Comparison of ENCODE assay signal across 8 cellular contexts in genomic region chr6:80742481-80742880, GRCh38.
DNase-seq lines count a peak whose midpoint lies in the region; ATAC-seq, FAIRE-seq and TF ChIP-seq lines count a peak whose summit lies in the region.

No MANE protein-coding gene starts in this region.

- H3K9ac ChIP-seq in kidney (ENCODE audit: low read length in 2 of 2) = no peak overlapping the region

- no peak for FAIRE-seq in kidney (lab: Jason Lieb, UNC)

- H3K9me3 ChIP-seq in BE2C (no peaks in the 10 kb centered on the region), HAP-1 (no peaks in the 10 kb centered on the region), kidney (ENCODE audit: control insufficient read depth in 1 of 2, low read length in 2 of 2) (no peaks in the 10 kb centered on the region)

- no peak overlapping the region for H3K27ac ChIP-seq in kidney (ENCODE audit: low read depth in 2 of 2, low read length in 2 of 2)

- TF ChIP-seq POLR2A in lower leg skin (IDR thresholded peaks at IDR 0.05) = no peak

- H3K4me3 ChIP-seq in BE2C (ENCODE audit: low read depth, low read length) = no peak overlapping the region
- H3K4me3 ChIP-seq in HAP-1 = no peak overlapping the region
- H3K4me3 ChIP-seq in kidney (ENCODE audit: low read length in 2 of 2) = no peak overlapping the region
- H3K4me3 ChIP-seq in lower leg skin (ENCODE audit: low read depth, poor library complexity, severe bottlenecking) = no peak overlapping the region

- intact Hi-C loops in kidney (cut with DNase I) = no loop called here
- intact Hi-C loops in lower leg skin (cut with DNase I; ENCODE audit: low total_unique reads) = no loop called here

- H3K27me3 ChIP-seq in BE2C (no peaks in the 10 kb centered on the region), HAP-1 (ENCODE audit: low read depth) (no peaks in the 10 kb centered on the region)

- 33 to 37% methylated on average over 2 of the region's 2 CpGs for WGBS in lower leg skin, 2 donors

- in situ Hi-C loops in HAP-1 (cut with MboI; ENCODE audit: low sequenced_read_pairs) = no loop called here

- H3K4me1 ChIP-seq in BE2C (no peaks in the 10 kb centered on the region), HAP-1 (no peaks in the 10 kb centered on the region), kidney (ENCODE audit: control insufficient read depth in 1 of 2, insufficient read depth in 1 of 2, low read depth in 1 of 2, low read length in 2 of 2) (no peaks in the 10 kb centered on the region)

- DNase-seq in BE2C (peak; percentile 16), HAP-1 (ENCODE audit: low spot score in 2 of 2) (peak; percentile 9 to 23), RPMI7951 (ENCODE audit: low read depth) (peak; percentile 53), iPS-NIHi11 (ENCODE audit: low spot score) (peak; percentile 8), kidney (no peak), lower leg skin (ENCODE audit: low spot score in 2 of 2) (no peak)
- DNase-seq in stimulated activated naive CD4-positive, alpha-beta T cell treated with Interleukin-2 at 50 U/mL for 16 hours (lab: John Stamatoyannopoulos, UW) = no peak

- no peak for ATAC-seq in GM21528 (IDR thresholded peaks at IDR 0.05; ENCODE audit: low FRiP score, unreplicated experiment)

- TF ChIP-seq CTCF in BE2C (IDR thresholded peaks at IDR 0.05; ENCODE audit: low read depth, low read length) = peak; percentile 58
- TF ChIP-seq CTCF in kidney (IDR thresholded peaks at IDR 0.05; ENCODE audit: borderline replicate concordance, extremely low read depth, insufficient read depth) = no peak
- TF ChIP-seq CTCF in lower leg skin (IDR thresholded peaks at IDR 0.05) = no peak

- no peaks in the 10 kb centered on the region for H3K36me3 ChIP-seq in BE2C
- no peaks in the 10 kb centered on the region for H3K36me3 ChIP-seq in HAP-1 (replicated peaks)
- no peaks in the 10 kb centered on the region for H3K36me3 ChIP-seq in kidney (ENCODE audit: control insufficient read depth in 1 of 2, insufficient read depth in 2 of 2, low read length in 2 of 2)

Comparison
In these comparisons a context has a peak if more than half of its experiments do, and no peak if none do; other contexts are left out.
1. DNase-seq: peak in BE2C (single experiment), HAP-1 (2 of 2), RPMI7951 (single experiment) and iPS-NIHi11 (single experiment); none in stimulated activated naive CD4-positive, alpha-beta T cell treated with Interleukin-2 at 50 U/mL for 16 hours (single experiment), kidney (single experiment) and lower leg skin (0 of 2).